Comparison of ENCODE assay signal across 10 cellular contexts in genomic region chr9:79687131-79687447, GRCh38.
DNase-seq lines count a peak whose midpoint lies in the region; ATAC-seq, FAIRE-seq and TF ChIP-seq lines count a peak whose summit lies in the region.
"Had no signal": no experiment of that assay in that cellular context is flagged by ENCODE, and none has a peak within 500 bp of the region (broad histone marks: within the 10 kb centered on the region; RNA-seq: fewer than 3 reads in every experiment).

No MANE protein-coding gene starts in this region.

- H3K36me3 ChIP-seq in SK-N-SH (replicated peaks in 1 of 2; ENCODE audit: control insufficient read depth in 1 of 2, insufficient read depth in 2 of 2, low read length in 1 of 2) (peaks cover 9 to 13% of the 10 kb centered on the region in 2 experiments), adipocyte (ENCODE audit: control insufficient read depth, insufficient read depth, low read length, severe bottlenecking) (no peaks in the 10 kb centered on the region), small intestine (ENCODE audit: control insufficient read depth in 2 of 2, insufficient read depth in 2 of 2, low read length in 2 of 2) (no peaks in the 10 kb centered on the region)
- H3K36me3 ChIP-seq: prostate gland had no signal

- H3K4me1 ChIP-seq in SK-N-SH (ENCODE audit: control insufficient read depth in 1 of 2, insufficient read depth in 2 of 2, low read depth in 1 of 2, low read length in 1 of 2) (peaks cover 21 to 36% of the 10 kb centered on the region in 2 experiments), adipocyte (ENCODE audit: control insufficient read depth, insufficient read depth, low read length) (peaks cover 20% of the 10 kb centered on the region), small intestine (ENCODE audit: control insufficient read depth in 2 of 2, insufficient read depth in 1 of 2, low read depth in 1 of 2, low read length in 1 of 2) (no peaks in the 10 kb centered on the region)
- H3K4me1 ChIP-seq: prostate gland had no signal

- H3K9me3 ChIP-seq in SK-N-SH = no peaks in the 10 kb centered on the region
- no peaks in the 10 kb centered on the region for H3K9me3 ChIP-seq in adipocyte (ENCODE audit: control insufficient read depth, low read length)
- H3K9me3 ChIP-seq in small intestine (ENCODE audit: control insufficient read depth, low read depth) = no peaks in the 10 kb centered on the region
- H3K9me3 ChIP-seq: prostate gland had no signal

- POLR2A ChIA-PET in SK-N-SH (lab: Yijun Ruan, JAX) = no interaction called here

- WGBS in SK-N-SH (ENCODE audit: low lambda C conversion rate) = 91% methylated on average over 7 of the region's 8 CpGs
- WGBS in small intestine, 3 donors = 69 to 91% (median 76%) methylated on average over 8 of the region's 8 CpGs

- H3K27ac ChIP-seq in SK-N-SH (ENCODE audit: low read depth in 2 of 2, low read length in 1 of 2) (peak overlapping the region in 1 of 2 experiments; percentile 91; a peak in 3 of 4 replicates), small intestine (ENCODE audit: low read depth in 1 of 2, low read length in 1 of 2) (no peak overlapping the region)
- H3K27ac ChIP-seq: prostate gland had no signal

- no peak for TF ChIP-seq RAD21 in SK-N-SH (IDR thresholded peaks at IDR 0.05; ENCODE audit: low read length)

- peaks cover 5% of the 10 kb centered on the region for H4K20me1 ChIP-seq in SK-N-SH (ENCODE audit: insufficient read depth)

- no peaks in the 10 kb centered on the region for H3K9me2 ChIP-seq in SK-N-SH

- H3K79me2 ChIP-seq in SK-N-SH (ENCODE audit: insufficient read depth) = peaks cover 53% of the 10 kb centered on the region

- H3K4me2 ChIP-seq in SK-N-SH = peak overlapping the region; percentile 60; the same call in 1 of the 2 replicates

- H3F3A ChIP-seq in SK-N-SH (replicated peaks; ENCODE audit: insufficient read depth) = peaks cover 36% of the 10 kb centered on the region

- no peak overlapping the region for H2AFZ ChIP-seq in SK-N-SH (ENCODE audit: low read depth)

- H3K27me3 ChIP-seq in SK-N-SH (ENCODE audit: insufficient read depth) (no peaks in the 10 kb centered on the region), adipocyte (replicated peaks; ENCODE audit: control insufficient read depth, insufficient read depth, low read length) (no peaks in the 10 kb centered on the region), small intestine (ENCODE audit: control insufficient read depth in 2 of 2, insufficient read depth in 2 of 2, low read length in 2 of 2) (no peaks in the 10 kb centered on the region)

- CTCF ChIA-PET in SK-N-SH (lab: Yijun Ruan, JAX) = no interaction called here

- H3K4me3 ChIP-seq in SK-N-SH (ENCODE audit: low read depth in 2 of 2, low read length in 1 of 2) (no peak overlapping the region), adipocyte (ENCODE audit: low read length) (peak overlapping the region; percentile 53), small intestine (ENCODE audit: low read depth in 1 of 2, low read length in 2 of 2) (no peak overlapping the region)
- H3K4me3 ChIP-seq: prostate gland had no signal

- TF ChIP-seq CTCF in SK-N-SH (IDR thresholded peaks at IDR 0.05) = no peak

- no peak for TF ChIP-seq EP300 in SK-N-SH (IDR thresholded peaks at IDR 0.05; ENCODE audit: borderline replicate concordance in 1 of 2, low read depth in 1 of 2, low read length in 1 of 2)

- no peak for FAIRE-seq in small intestine (lab: Jason Lieb, UNC)

- H3K9ac ChIP-seq in SK-N-SH (0 out of 2 replicates have a peak overlapping the region, but pooled peaks have one; percentile 20), adipocyte (ENCODE audit: low read length) (no peak overlapping the region)

- no peak for DNase-seq in SK-N-SH
- DNase-seq in KG1 (lab: John Stamatoyannopoulos, UW) = peak; percentile 37
- no peak for DNase-seq in adipocyte (ENCODE audit: low read depth)
- DNase-seq in small intestine = peak; percentile 58
- DNase-seq in NCI-H510A (lab: John Stamatoyannopoulos, UW) = no peak
- no peak for DNase-seq in mucosa of gallbladder (ENCODE audit: low spot score)
- no peak for DNase-seq in NCI-H187 (lab: John Stamatoyannopoulos, UW)
- DNase-seq: NCI-H524 treated with DMSO at 0.1 percent for 48 hours had no signal

- no peak for ATAC-seq in SK-N-SH treated with all-trans-retinoic acid at 6 μM for 48 hours

TF ChIP-seq in SK-N-SH, 30 proteins besides CTCF, POLR2A, EP300 and RAD21 (continues in another document):
- TF ChIP-seq SIN3A (IDR thresholded peaks at IDR 0.05; ENCODE audit: borderline replicate concordance, low read depth, low read length) = no peak
- no peak for TF ChIP-seq SMC3 (IDR thresholded peaks at IDR 0.05; ENCODE audit: low read depth, low read length)
- TF ChIP-seq MXI1 (IDR thresholded peaks at IDR 0.05; ENCODE audit: low read depth, low read length) = no peak
- TF ChIP-seq, protein P1, sequence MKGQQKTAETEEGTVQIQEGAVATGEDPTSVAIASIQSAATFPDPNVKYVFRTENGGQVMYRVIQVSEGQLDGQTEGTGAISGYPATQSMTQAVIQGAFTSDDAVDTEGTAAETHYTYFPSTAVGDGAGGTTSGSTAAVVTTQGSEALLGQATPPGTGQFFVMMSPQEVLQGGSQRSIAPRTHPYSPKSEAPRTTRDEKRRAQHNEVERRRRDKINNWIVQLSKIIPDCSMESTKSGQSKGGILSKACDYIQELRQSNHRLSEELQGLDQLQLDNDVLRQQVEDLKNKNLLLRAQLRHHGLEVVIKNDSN (IDR thresholded peaks at IDR 0.05; ENCODE audit: borderline replicate concordance, low read depth) = no peak
- TF ChIP-seq TEAD4 (IDR thresholded peaks at IDR 0.05; ENCODE audit: borderline replicate concordance, insufficient read depth) = no peak
- TF ChIP-seq RFX5 (IDR thresholded peaks at IDR 0.05; ENCODE audit: low read length) = no peak
- no peak for TF ChIP-seq YY1 (IDR thresholded peaks at IDR 0.05; ENCODE audit: low read depth)
- TF ChIP-seq ZBTB33 (IDR thresholded peaks at IDR 0.05; ENCODE audit: borderline replicate concordance, low read depth) = no peak
- TF ChIP-seq ELF1 (IDR thresholded peaks at IDR 0.05) = no peak
- TF ChIP-seq, protein P2, sequence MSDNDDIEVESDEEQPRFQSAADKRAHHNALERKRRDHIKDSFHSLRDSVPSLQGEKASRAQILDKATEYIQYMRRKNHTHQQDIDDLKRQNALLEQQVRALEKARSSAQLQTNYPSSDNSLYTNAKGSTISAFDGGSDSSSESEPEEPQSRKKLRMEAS (IDR thresholded peaks at IDR 0.05; ENCODE audit: low read depth) = no peak
- no peak for TF ChIP-seq GABPA (IDR thresholded peaks at IDR 0.05; ENCODE audit: low read depth)

TF ChIP-seq in SK-N-SH treated with all-trans-retinoic acid at 6 μM for 48 hours, 23 proteins besides CTCF, POLR2A, EP300 and RAD21 (continues in another document):
- TF ChIP-seq CREB5 (CRISPR knock-in tag; IDR thresholded peaks at IDR 0.05; ENCODE audit: low read depth) = no peak
- TF ChIP-seq, protein P3, sequence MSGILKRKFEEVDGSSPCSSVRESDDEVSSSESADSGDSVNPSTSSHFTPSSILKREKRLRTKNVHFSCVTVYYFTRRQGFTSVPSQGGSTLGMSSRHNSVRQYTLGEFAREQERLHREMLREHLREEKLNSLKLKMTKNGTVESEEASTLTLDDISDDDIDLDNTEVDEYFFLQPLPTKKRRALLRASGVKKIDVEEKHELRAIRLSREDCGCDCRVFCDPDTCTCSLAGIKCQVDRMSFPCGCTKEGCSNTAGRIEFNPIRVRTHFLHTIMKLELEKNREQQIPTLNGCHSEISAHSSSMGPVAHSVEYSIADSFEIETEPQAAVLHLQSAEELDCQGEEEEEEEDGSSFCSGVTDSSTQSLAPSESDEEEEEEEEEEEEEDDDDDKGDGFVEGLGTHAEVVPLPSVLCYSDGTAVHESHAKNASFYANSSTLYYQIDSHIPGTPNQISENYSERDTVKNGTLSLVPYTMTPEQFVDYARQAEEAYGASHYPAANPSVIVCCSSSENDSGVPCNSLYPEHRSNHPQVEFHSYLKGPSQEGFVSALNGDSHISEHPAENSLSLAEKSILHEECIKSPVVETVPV (CRISPR knock-in tag; IDR thresholded peaks at IDR 0.05) = no peak
- TF ChIP-seq TSHZ2 (CRISPR knock-in tag; IDR thresholded peaks at IDR 0.05) = no peak
- TF ChIP-seq ZFP3 (CRISPR knock-in tag; IDR thresholded peaks at IDR 0.05) = no peak
- no peak for TF ChIP-seq ZNF8 (CRISPR knock-in tag; IDR thresholded peaks at IDR 0.05)
- no peak for TF ChIP-seq GLIS3 (CRISPR knock-in tag; IDR thresholded peaks at IDR 0.05)
- TF ChIP-seq ESRRG (CRISPR knock-in tag; IDR thresholded peaks at IDR 0.05) = no peak
- no peak for TF ChIP-seq ARNTL (CRISPR knock-in tag; IDR thresholded peaks at IDR 0.05; ENCODE audit: borderline replicate concordance, low read depth)
- TF ChIP-seq SNAI2 (CRISPR knock-in tag; IDR thresholded peaks at IDR 0.05) = no peak

Comparison
In these comparisons a context has a peak if more than half of its experiments do, and no peak if none do; other contexts are left out.
1. DNase-seq: peak in KG1 (single experiment) and small intestine (single experiment); none in SK-N-SH (single experiment), adipocyte (single experiment), NCI-H510A (single experiment), mucosa of gallbladder (single experiment) and NCI-H187 (0 of 2).